In genomic region chr3:196287066-196287404, GRCh38 we compare ENCODE assay signal across 8 cellular contexts. TPM values are rescaled to one million over a fixed set of nuclear protein-coding genes. Genes with fewer than 3 reads are reported as not detected.
DNase-seq lines count a peak whose midpoint lies in the region; ATAC-seq, FAIRE-seq and TF ChIP-seq lines count a peak whose summit lies in the region.

No MANE protein-coding gene starts in this region.

- TF ChIP-seq POLR2A in testis (IDR thresholded peaks at IDR 0.05): no peak

- peak overlapping the region; percentile 83 for H3K4me3 ChIP-seq in effector memory CD4-positive, alpha-beta T cell (ENCODE audit: insufficient read depth, low read depth, low read length, poor library complexity, severe bottlenecking)
- peak overlapping the region; percentile 77 for H3K4me3 ChIP-seq in mononuclear cell (ENCODE audit: low read length)
- peak overlapping the region; percentile 84 to 89 for H3K4me3 ChIP-seq in testis

- 0 to 1% methylated on average over 18 of the region's 18 CpGs for WGBS in testis, 2 donors

- no peak for DNase-seq in GM18507 (ENCODE audit: extremely low spot score, insufficient read length, low read depth)
- DNase-seq in T-helper 1 cell: peak in 3 of 5 donors; percentile 11 to 17 (median 14)
- peak in 2 of 3 donors; percentile 6 to 13 for DNase-seq in effector memory CD4-positive, alpha-beta T cell
- DNase-seq in testis: peak; percentile 62
- DNase-seq in amniotic stem cell (lab: John Stamatoyannopoulos, UW): no peak
- DNase-seq in Ammon's horn (ENCODE audit: low spot score): no peak

- no peaks in the 10 kb centered on the region for H3K36me3 ChIP-seq in effector memory CD4-positive, alpha-beta T cell (ENCODE audit: control insufficient read depth, insufficient read depth, low read length)
- H3K36me3 ChIP-seq in testis (ENCODE audit: low read depth, missing control alignments): no peaks in the 10 kb centered on the region

- intact Hi-C loops in testis (cut with DNase I; ENCODE audit: low total_unique reads): no loop called here

- TF ChIP-seq CTCF in testis (IDR thresholded peaks at IDR 0.05): no peak

- peaks cover 15% of the 10 kb centered on the region for H3K4me1 ChIP-seq in effector memory CD4-positive, alpha-beta T cell (ENCODE audit: control insufficient read depth, insufficient read depth, low read length, poor library complexity, severe bottlenecking)
- peaks cover 38% of the 10 kb centered on the region for H3K4me1 ChIP-seq in mononuclear cell (ENCODE audit: insufficient read depth, low read length)
- H3K4me1 ChIP-seq in testis: peaks cover 32% of the 10 kb centered on the region

- peak; percentile 2 for ATAC-seq in HG03039 (IDR thresholded peaks at IDR 0.05; ENCODE audit: unreplicated experiment)

- H3K9me3 ChIP-seq in effector memory CD4-positive, alpha-beta T cell (ENCODE audit: control insufficient read depth, low read length): no peaks in the 10 kb centered on the region
- no peaks in the 10 kb centered on the region for H3K9me3 ChIP-seq in mononuclear cell (ENCODE audit: low read depth, low read length)
- H3K9me3 ChIP-seq in testis: no peaks in the 10 kb centered on the region

- H3K27ac ChIP-seq in effector memory CD4-positive, alpha-beta T cell (ENCODE audit: insufficient read depth, low read length, poor library complexity, severe bottlenecking): peak overlapping the region; percentile 78
- H3K27ac ChIP-seq in testis: peak overlapping the region; percentile 89 to 92

- no peaks in the 10 kb centered on the region for H3K27me3 ChIP-seq in effector memory CD4-positive, alpha-beta T cell (replicated peaks; ENCODE audit: control insufficient read depth, insufficient read depth, low read length, poor library complexity, severe bottlenecking)
- H3K27me3 ChIP-seq in mononuclear cell (ENCODE audit: insufficient read depth, low read length) (no peaks in the 10 kb centered on the region), testis (no peaks in the 10 kb centered on the region)

- FAIRE-seq in GM18507 (lab: Jason Lieb, UNC): peak; percentile 56

RNA-seq across cellular contexts. Expression of gene PCYT1A, which starts 0.5 kb away (rescaled TPM):
- 73.5 TPM for total RNA-seq in mononuclear cell
- total RNA-seq in testis: 10 to 100 TPM; 51.3 to 69.3 TPM
- 66.0 TPM for polyA plus RNA-seq in testis (ENCODE audit: insufficient read depth, low read depth, low replicate concordance)

RNA-seq across cellular contexts. Expression of gene DYNLT2B, which starts 31.0 kb away (rescaled TPM):
- 2.2 TPM for total RNA-seq in mononuclear cell
- total RNA-seq in testis: 10 to 100 TPM; 19.4 to 29.1 TPM
- polyA plus RNA-seq in testis (ENCODE audit: insufficient read depth, low read depth, low replicate concordance): 59.7 TPM

RNA-seq across cellular contexts. Expression of gene TM4SF19, which starts 51.2 kb away (rescaled TPM):
- 1.3 TPM for total RNA-seq in mononuclear cell
- total RNA-seq in testis: 1 to 10 TPM; 4.8 to 6.8 TPM
- polyA plus RNA-seq in testis (ENCODE audit: insufficient read depth, low read depth, low replicate concordance): 8.4 TPM

Comparison
In these comparisons a context has a peak if more than half of its experiments do, and no peak if none do; other contexts are left out.
1. DNase-seq: peak in T-helper 1 cell (3 of 5), effector memory CD4-positive, alpha-beta T cell (2 of 3) and testis (single experiment); none in GM18507 (single experiment), amniotic stem cell (single experiment) and Ammon's horn (single experiment).
2. Peak in every context shown above with its lines, with median percentiles within 50 percentile points of each other: H3K4me3 ChIP-seq.